Comparison of ENCODE assay signal across 18 cellular contexts in genomic region chr5:112317866-112318265, GRCh38.
DNase-seq lines count a peak whose midpoint lies in the region; FAIRE-seq and TF ChIP-seq lines count a peak whose summit lies in the region.
"Had no signal": no experiment of that assay in that cellular context is flagged by ENCODE, and none has a peak within 500 bp of the region (broad histone marks: within the 10 kb centered on the region; RNA-seq: fewer than 3 reads in every experiment).

No MANE protein-coding gene starts in this region.

- TF ChIP-seq CTCF in bronchial epithelial cell (IDR thresholded peaks at IDR 0.05; ENCODE audit: insufficient read depth, low read length, severe bottlenecking) (no peak), mesothelial cell of epicardium (IDR thresholded peaks at IDR 0.05; ENCODE audit: unreplicated experiment) (no peak), type B pancreatic cell (conservative IDR thresholded peaks at IDR 0.05) (no peak)

- H3K9me3 Mint-ChIP-seq in mesothelial cell of epicardium (peaks cover 4% of the 10 kb centered on the region), type B pancreatic cell (peaks cover 12% of the 10 kb centered on the region)
- H3K9me3 Mint-ChIP-seq: CD4-positive, alpha-beta T cell; CD8-positive, alpha-beta T cell had no signal

- H3K27ac Mint-ChIP-seq in mesothelial cell of epicardium (peak overlapping the region; percentile 36), type B pancreatic cell (peak overlapping the region; percentile 92)
- H3K27ac Mint-ChIP-seq: B cell; CD4-positive, alpha-beta T cell; CD8-positive, alpha-beta T cell had no signal

- no peaks in the 10 kb centered on the region for H3K27me3 ChIP-seq in bronchial epithelial cell (ENCODE audit: control insufficient read depth, insufficient read depth, low read length)
- H3K27me3 ChIP-seq: BLaER1 treated with 17β-estradiol and CSF1 and Interleukin-3, amounts not matched to agents 10 nM and 100 nM had no signal

- FAIRE-seq in bronchial epithelial cell (lab: Jason Lieb, UNC): no peak
- FAIRE-seq: D721Med, G401.6, GM19239 had no signal

- H3K4me3 ChIP-seq in bronchial epithelial cell (ENCODE audit: low read depth, low read length): no peak overlapping the region
- H3K4me3 ChIP-seq: A549; BLaER1 treated with 17β-estradiol and CSF1 and Interleukin-3, amounts not matched to agents 10 nM and 100 nM had no signal

- no peak overlapping the region for H3K4me3 Mint-ChIP-seq in mesothelial cell of epicardium
- peak overlapping the region; percentile 67 for H3K4me3 Mint-ChIP-seq in type B pancreatic cell
- H3K4me3 Mint-ChIP-seq: B cell; CD4-positive, alpha-beta T cell; CD8-positive, alpha-beta T cell had no signal

- DNase-seq in bronchial epithelial cell (ENCODE audit: low read depth) (peak; percentile 20), mesothelial cell of epicardium (ENCODE audit: low spot score in 2 of 2, unreplicated experiment in 2 of 2) (no peak), type B pancreatic cell (ENCODE audit: extremely low spot score, unreplicated experiment) (no peak), T1000 (lab: John Stamatoyannopoulos, UW) (no peak), SKM-1 (lab: John Stamatoyannopoulos, UW; ENCODE audit: unreplicated experiment) (no peak)
- DNase-seq: AML-193; Caco-2; Calu3; CD4-positive, alpha-beta T cell; CD8-positive, alpha-beta T cell; DMS79 treated with DMSO at 0.1 percent for 48 hours; GF-D8 had no signal

- H3K36me3 Mint-ChIP-seq in mesothelial cell of epicardium (peaks cover 2% of the 10 kb centered on the region), type B pancreatic cell (peaks cover 10% of the 10 kb centered on the region)
- H3K36me3 Mint-ChIP-seq: CD8-positive, alpha-beta T cell had no signal

- H3K36me3 ChIP-seq in bronchial epithelial cell (ENCODE audit: control insufficient read depth, insufficient read depth, low read length): no peaks in the 10 kb centered on the region
- H3K36me3 ChIP-seq: BLaER1 treated with 17β-estradiol and CSF1 and Interleukin-3, amounts not matched to agents 10 nM and 100 nM had no signal

- H3K4me1 Mint-ChIP-seq in mesothelial cell of epicardium (peaks cover 50% of the 10 kb centered on the region), type B pancreatic cell (ENCODE audit: unreplicated experiment) (peaks cover 9% of the 10 kb centered on the region)
- H3K4me1 Mint-ChIP-seq: B cell had no signal

- H3K27me3 Mint-ChIP-seq in mesothelial cell of epicardium (ENCODE audit: low read depth) (no peaks in the 10 kb centered on the region), type B pancreatic cell (no peaks in the 10 kb centered on the region)
